16 cellular contexts compared by ENCODE assay signal in the genomic region with DNA sequence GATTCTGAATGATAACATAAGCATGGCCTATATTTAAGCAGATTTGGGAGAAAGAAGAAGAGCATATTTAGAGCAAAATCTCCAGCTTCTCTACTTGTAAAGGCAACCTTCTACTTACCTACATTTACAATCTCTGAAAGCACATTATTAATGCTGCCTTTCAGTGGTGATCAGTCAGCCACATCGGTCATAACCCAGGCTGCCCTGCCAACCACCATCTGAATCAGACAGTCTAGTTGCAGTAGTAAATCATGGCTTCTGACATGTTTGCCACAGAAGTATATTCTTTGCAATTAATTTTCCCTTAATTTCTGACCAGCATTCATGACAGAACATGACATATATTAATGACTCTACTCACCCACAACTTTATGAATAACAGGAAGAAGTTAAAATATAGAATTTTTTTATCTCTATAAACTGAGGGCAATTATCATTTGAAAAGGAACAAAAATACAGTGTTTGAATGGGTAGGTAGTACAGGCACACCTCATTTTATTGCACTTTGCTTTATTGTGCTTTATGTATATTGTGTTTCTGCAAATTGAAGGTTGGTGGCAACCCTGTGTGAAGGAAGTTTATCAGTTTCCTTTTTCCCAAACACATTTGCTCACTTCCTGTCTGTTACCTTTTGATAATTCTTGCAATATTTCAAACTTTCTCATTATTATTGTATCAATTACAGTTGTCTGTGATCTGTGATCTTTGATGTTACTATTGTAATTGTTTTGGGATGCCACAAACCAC.
DNase-seq lines count a peak whose midpoint lies in the region; FAIRE-seq and TF ChIP-seq lines count a peak whose summit lies in the region.
"Had no signal": no experiment of that assay in that cellular context is flagged by ENCODE, and none has a peak within 500 bp of the region (broad histone marks: within the 10 kb centered on the region; RNA-seq: fewer than 3 reads in every experiment).

No MANE protein-coding gene starts in this region.

- H3K9me1 ChIP-seq in endothelial cell of umbilical vein (replicated peaks; ENCODE audit: control insufficient read depth, extremely low read depth, insufficient read depth, low read length): no peaks in the 10 kb centered on the region

- H3K79me2 ChIP-seq in endothelial cell of umbilical vein (ENCODE audit: control insufficient read depth, insufficient read depth, low read length) (no peaks in the 10 kb centered on the region), smooth muscle cell (ENCODE audit: low read depth) (no peaks in the 10 kb centered on the region), SK-N-SH (ENCODE audit: insufficient read depth) (no peaks in the 10 kb centered on the region)

- no peak for TF ChIP-seq EP300 in SK-N-SH (IDR thresholded peaks at IDR 0.05; ENCODE audit: borderline replicate concordance in 1 of 2, low read depth in 1 of 2, low read length in 1 of 2)

- H3K4me1 ChIP-seq in endothelial cell of umbilical vein (ENCODE audit: control insufficient read depth, extremely low read depth, insufficient read depth, low read length): peaks cover 8% of the 10 kb centered on the region
- no peaks in the 10 kb centered on the region for H3K4me1 ChIP-seq in smooth muscle cell (ENCODE audit: low read depth)
- no peaks in the 10 kb centered on the region for H3K4me1 ChIP-seq in SK-N-SH (ENCODE audit: control insufficient read depth in 1 of 2, insufficient read depth in 2 of 2, low read depth in 1 of 2, low read length in 1 of 2)

- 60% methylated on average over 1 of the region's 1 CpG for WGBS in smooth muscle cell (ENCODE audit: low lambda C conversion rate)
- WGBS in SK-N-SH (ENCODE audit: low lambda C conversion rate): 7% methylated on average over 1 of the region's 1 CpG

- no peaks in the 10 kb centered on the region for H4K20me1 ChIP-seq in endothelial cell of umbilical vein (replicated peaks; ENCODE audit: control insufficient read depth, extremely low read depth, insufficient read depth, low read length)
- no peaks in the 10 kb centered on the region for H4K20me1 ChIP-seq in smooth muscle cell (ENCODE audit: low read depth)
- no peaks in the 10 kb centered on the region for H4K20me1 ChIP-seq in SK-N-SH (ENCODE audit: insufficient read depth)
- H4K20me1 ChIP-seq: BLaER1 treated with 17β-estradiol and CSF1 and Interleukin-3, amounts not matched to agents 10 nM and 100 nM had no signal

- H3K4me3 ChIP-seq in endothelial cell of umbilical vein (replicated peaks in 1 of 3; ENCODE audit: insufficient read depth in 1 of 3, low read depth in 1 of 3, low read length in 3 of 3): no peak overlapping the region
- H3K4me3 ChIP-seq in smooth muscle cell: no peak overlapping the region
- no peak overlapping the region for H3K4me3 ChIP-seq in SK-N-SH (ENCODE audit: low read depth in 2 of 2, low read length in 1 of 2)
- H3K4me3 ChIP-seq: BLaER1 treated with 17β-estradiol and CSF1 and Interleukin-3, amounts not matched to agents 10 nM and 100 nM had no signal

- no peaks in the 10 kb centered on the region for H3K9me2 ChIP-seq in SK-N-SH

- POLR2A ChIA-PET in endothelial cell of umbilical vein (lab: Charles Lee): no interaction called here
- POLR2A ChIA-PET in SK-N-SH (lab: Yijun Ruan, JAX): no interaction called here

- H3K9me3 ChIP-seq in endothelial cell of umbilical vein (replicated peaks; ENCODE audit: control insufficient read depth, insufficient read depth, low read length): no peaks in the 10 kb centered on the region
- no peaks in the 10 kb centered on the region for H3K9me3 ChIP-seq in smooth muscle cell (replicated peaks; ENCODE audit: low read depth)
- H3K9me3 ChIP-seq in SK-N-SH: no peaks in the 10 kb centered on the region

- H3K27ac ChIP-seq in endothelial cell of umbilical vein (ENCODE audit: insufficient read depth, low read depth, low read length) (no peak overlapping the region), smooth muscle cell (ENCODE audit: low read depth) (no peak overlapping the region), SK-N-SH (ENCODE audit: low read depth in 2 of 2, low read length in 1 of 2) (no peak overlapping the region)
- H3K27ac ChIP-seq: BLaER1 treated with 17β-estradiol and CSF1 and Interleukin-3, amounts not matched to agents 10 nM and 100 nM had no signal

- no peak for TF ChIP-seq POLR2A in endothelial cell of umbilical vein (IDR thresholded peaks at IDR 0.05; ENCODE audit: low read depth, low read length)

- DNase-seq in HTR-8/SVneo (ENCODE audit: insufficient read length, low spot score) (peak; percentile 9), RCC 7860 (ENCODE audit: low spot score) (peak; percentile 64), endothelial cell of umbilical vein (ENCODE audit: low read depth, low spot score) (peak; percentile 71), smooth muscle cell (lab: John Stamatoyannopoulos, UW; ENCODE audit: unreplicated experiment) (no peak), DMS53 treated with DMSO at 0.1 percent for 48 hours (lab: John Stamatoyannopoulos, UW; ENCODE audit: unreplicated experiment) (no peak), SK-N-SH (no peak), NCI-H2107 treated with DMSO at 0.1 percent for 48 hours (lab: John Stamatoyannopoulos, UW; ENCODE audit: unreplicated experiment) (no peak)
- DNase-seq: activated CD4-positive, alpha-beta T cell treated with anti-CD3 and anti-CD28 coated beads for 36 hours; activated naive CD4-positive, alpha-beta T cell; aorta; KG1; naive thymus-derived CD8-positive, alpha-beta T cell; NCI-H1436 treated with DMSO at 0.1 percent for 48 hours; SIG-M5; stimulated activated CD4-positive, alpha-beta T cell treated with anti-CD3 and anti-CD28 coated beads, Interleukin-4, amount 100 ng/mL, for 4 hours had no signal

- peak; percentile 40 for FAIRE-seq in HTR-8/SVneo (lab: Jason Lieb, UNC)
- peak; percentile 96 for FAIRE-seq in RCC 7860 (lab: Jason Lieb, UNC)
- FAIRE-seq in endothelial cell of umbilical vein (lab: Jason Lieb, UNC): peak; percentile 35

- H3K9ac ChIP-seq in endothelial cell of umbilical vein (replicated peaks; ENCODE audit: extremely low read depth, insufficient read depth, low read length): no peak overlapping the region
- no peak overlapping the region for H3K9ac ChIP-seq in smooth muscle cell (ENCODE audit: low read depth)
- H3K9ac ChIP-seq in SK-N-SH: no peak overlapping the region
- H3K9ac ChIP-seq: BLaER1 treated with 17β-estradiol and CSF1 and Interleukin-3, amounts not matched to agents 10 nM and 100 nM had no signal

- intact Hi-C loops in endothelial cell of umbilical vein (cut with micrococcal nuclease): no loop called here

- no peaks in the 10 kb centered on the region for H3K27me3 ChIP-seq in endothelial cell of umbilical vein (ENCODE audit: control insufficient read depth in 2 of 2, insufficient read depth in 2 of 2, low read length in 2 of 2)
- H3K27me3 ChIP-seq in smooth muscle cell (ENCODE audit: low read depth): no peaks in the 10 kb centered on the region
- H3K27me3 ChIP-seq in SK-N-SH (ENCODE audit: insufficient read depth): no peaks in the 10 kb centered on the region; the same call in 1 of the 2 replicates
- H3K27me3 ChIP-seq: BLaER1 treated with 17β-estradiol and CSF1 and Interleukin-3, amounts not matched to agents 10 nM and 100 nM had no signal

- TF ChIP-seq RAD21 in SK-N-SH (IDR thresholded peaks at IDR 0.05; ENCODE audit: low read length): no peak

- TF ChIP-seq CTCF in endothelial cell of umbilical vein (IDR thresholded peaks at IDR 0.05; ENCODE audit: extremely low read depth in 1 of 2, insufficient read depth in 1 of 2, low read depth in 1 of 2, low read length in 2 of 2) (no peak), smooth muscle cell (IDR thresholded peaks at IDR 0.05; ENCODE audit: borderline replicate concordance, insufficient read depth, poor library complexity, severe bottlenecking) (no peak), SK-N-SH (IDR thresholded peaks at IDR 0.05) (no peak)

- CTCF ChIA-PET in endothelial cell of umbilical vein (lab: Charles Lee): no interaction called here
- CTCF ChIA-PET in SK-N-SH (lab: Yijun Ruan, JAX): no interaction called here

- BruUV-seq in endothelial cell of umbilical vein (replicated peaks; lab: Mats Ljungman, UMichigan): no TSS peak

- H3K4me2 ChIP-seq in endothelial cell of umbilical vein (ENCODE audit: insufficient read depth, low read length): peak overlapping the region; percentile 28
- no peak overlapping the region for H3K4me2 ChIP-seq in smooth muscle cell
- no peak overlapping the region for H3K4me2 ChIP-seq in SK-N-SH
- H3K4me2 ChIP-seq: BLaER1 treated with 17β-estradiol and CSF1 and Interleukin-3, amounts not matched to agents 10 nM and 100 nM had no signal

- H2AFZ ChIP-seq in endothelial cell of umbilical vein (ENCODE audit: low read depth, low read length) (no peak overlapping the region), smooth muscle cell (ENCODE audit: low read depth) (peak overlapping the region; percentile 25), SK-N-SH (ENCODE audit: low read depth) (no peak overlapping the region)

- H3K36me3 ChIP-seq in endothelial cell of umbilical vein (ENCODE audit: control insufficient read depth in 2 of 2, extremely low read depth in 1 of 2, insufficient read depth in 2 of 2, low read length in 2 of 2): no peaks in the 10 kb centered on the region
- H3K36me3 ChIP-seq in smooth muscle cell (ENCODE audit: low read depth): no peaks in the 10 kb centered on the region
- no peaks in the 10 kb centered on the region for H3K36me3 ChIP-seq in SK-N-SH (replicated peaks in 1 of 2; ENCODE audit: control insufficient read depth in 1 of 2, insufficient read depth in 2 of 2, low read length in 1 of 2)
- H3K36me3 ChIP-seq: BLaER1 treated with 17β-estradiol and CSF1 and Interleukin-3, amounts not matched to agents 10 nM and 100 nM had no signal

- dilution Hi-C loops in endothelial cell of umbilical vein (cut with MboI; ENCODE audit: extremely low pct_ligation_motif_present, low sequenced_read_pairs): no loop called here

- H3F3A ChIP-seq in smooth muscle cell (ENCODE audit: low read depth): no peaks in the 10 kb centered on the region
- no peaks in the 10 kb centered on the region for H3F3A ChIP-seq in SK-N-SH (replicated peaks; ENCODE audit: insufficient read depth)

TF ChIP-seq in endothelial cell of umbilical vein, 7 proteins besides CTCF, POLR2A, EP300 and RAD21 (continues in another document):
- TF ChIP-seq MYC (IDR thresholded peaks at IDR 0.05; ENCODE audit: low read depth, low read length) (no peak), EZH2 (IDR thresholded peaks at IDR 0.05; ENCODE audit: borderline replicate concordance, low read depth, low read length, severe bottlenecking) (no peak), GATA2 (IDR thresholded peaks at IDR 0.05; ENCODE audit: insufficient read depth, insufficient read length, low read depth, low read length) (peak; percentile 9)

TF ChIP-seq in SK-N-SH, 30 proteins besides CTCF, POLR2A, EP300 and RAD21 (continues in another document):
- TF ChIP-seq TCF12 (IDR thresholded peaks at IDR 0.05) (no peak), RXRA (IDR thresholded peaks at IDR 0.05; ENCODE audit: borderline replicate concordance, low read depth) (no peak)

Comparison
In these comparisons a context has a peak if more than half of its experiments do, and no peak if none do; other contexts are left out.
1. DNase-seq: peak in HTR-8/SVneo (single experiment), RCC 7860 (single experiment) and endothelial cell of umbilical vein (single experiment); none in smooth muscle cell (single experiment), DMS53 treated with DMSO at 0.1 percent for 48 hours (single experiment), SK-N-SH (single experiment) and NCI-H2107 treated with DMSO at 0.1 percent for 48 hours (single experiment).